ENCODE assay signal across 8 cellular contexts in the genomic region with DNA sequence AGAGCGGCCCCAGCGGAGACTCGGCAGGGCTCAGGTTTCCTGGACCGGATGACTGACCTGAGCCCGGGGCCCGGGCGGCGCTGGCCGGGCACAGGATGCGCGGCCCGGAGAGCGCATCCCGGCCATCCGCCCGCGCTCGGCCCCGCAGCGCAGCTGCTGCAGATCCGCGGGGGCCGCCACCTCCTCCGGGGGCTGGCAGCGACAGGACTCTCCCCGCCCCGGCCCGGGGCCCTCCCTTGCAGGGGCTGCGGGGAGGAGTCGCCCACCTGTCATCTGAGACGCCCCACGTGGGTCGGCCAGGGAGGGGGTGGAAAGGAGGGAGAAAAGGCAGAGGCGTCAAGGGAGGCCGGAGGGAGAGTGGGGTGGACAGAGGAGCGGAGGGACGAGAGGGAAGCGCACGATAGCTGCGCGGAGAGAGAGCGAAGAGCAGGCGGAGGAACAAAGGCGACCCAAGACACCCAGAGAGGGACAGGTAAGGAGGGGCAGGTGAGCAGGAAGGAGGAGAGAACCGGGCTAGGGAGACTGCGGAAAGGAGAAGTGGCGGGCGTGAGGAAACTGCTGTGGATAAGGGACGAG. TPM values are rescaled to one million over a fixed set of nuclear protein-coding genes. Genes with fewer than 3 reads are reported as not detected.
A peak's percentile ranks its signal among the peaks of the same experiment; 100 is the strongest.
DNase-seq lines count a peak whose midpoint lies in the region; ATAC-seq and TF ChIP-seq lines count a peak whose summit lies in the region.

No MANE protein-coding gene starts in this region.

- H3K4me3 ChIP-seq in AG04449 (ENCODE audit: low read depth, low read length) (peak overlapping the region; percentile 87), duodenal mucosa (ENCODE audit: low read depth in 1 of 2, low read length in 2 of 2) (peak overlapping the region; percentile 88 to 94), lung (peak overlapping the region; percentile 84)

- ATAC-seq in GM18517 (IDR thresholded peaks at IDR 0.05; ENCODE audit: unreplicated experiment), result peak; percentile 33
- ATAC-seq in HG03039 (IDR thresholded peaks at IDR 0.05; ENCODE audit: unreplicated experiment), result peak; percentile 41
- peak; percentile 64 for ATAC-seq in lung (ENCODE audit: insufficient read depth, low FRiP score)

- no peak for DNase-seq in AG04449 (ENCODE audit: low read depth, low spot score)
- peak; percentile 89 for DNase-seq in NCI-H2196 treated with DMSO at 0.1 percent for 48 hours (lab: John Stamatoyannopoulos, UW; ENCODE audit: unreplicated experiment)
- peak; percentile 66 for DNase-seq in activated CD4-positive, alpha-beta T cell treated with anti-CD3 and anti-CD28 coated beads for 48 hours
- DNase-seq in lung (ENCODE audit: low spot score), result peak; percentile 84
- peak; percentile 62 for DNase-seq in stimulated activated CD8-positive, alpha-beta memory T cell treated with anti-CD3 and anti-CD28 coated beads, Interleukin-12 subunit alpha, Interleukin-12 subunit beta, amount 100 ng/mL, for 1 hour (ENCODE audit: low read depth)

- H3K36me3 ChIP-seq in duodenal mucosa (ENCODE audit: control insufficient read depth in 1 of 2, insufficient read depth in 2 of 2, low read length in 2 of 2), result peaks cover 6 to 12% of the 10 kb centered on the region in 2 donors
- peaks cover 0 to 2% of the 10 kb centered on the region in 2 donors for H3K36me3 ChIP-seq in lung (ENCODE audit: control insufficient read depth in 2 of 2, insufficient read depth in 2 of 2, low read length in 2 of 2)

- H3K4me1 ChIP-seq in duodenal mucosa (ENCODE audit: control insufficient read depth in 1 of 2, insufficient read depth in 2 of 2, low read length in 2 of 2) (peaks cover 12 to 25% of the 10 kb centered on the region in 2 donors), lung (ENCODE audit: control insufficient read depth in 2 of 2, insufficient read depth in 2 of 2, low read length in 2 of 2) (peaks cover 2 to 3% of the 10 kb centered on the region in 2 donors)

- CTCF ChIA-PET in AG04449 (lab: Yijun Ruan, JAX), result interaction anchor here (0.6 to 1.6 kb wide), 2 partner anchors 22 to 238 kb away, joined by 3 to 4 read pairs; no protein-coding TSS in a partner anchor

- H3K27ac ChIP-seq in duodenal mucosa (ENCODE audit: low read depth, low read length), result peak overlapping the region; percentile 99
- peak overlapping the region; percentile 97 to 100 for H3K27ac ChIP-seq in lung (ENCODE audit: low read depth in 1 of 2, low read length in 1 of 2)

- POLR2A ChIA-PET in AG04449 (lab: Yijun Ruan, JAX), result interaction anchor here (1.0 kb wide), 2 partner anchors 54 to 195 kb away, joined by 4 read pairs; partner anchors contain the start of gene WIPI1

- TF ChIP-seq CTCF in AG04449 (IDR thresholded peaks at IDR 0.05; ENCODE audit: insufficient read depth, low read length, missing control alignments) (no peak), lung (IDR thresholded peaks at IDR 0.05; ENCODE audit: control extremely low read depth, extremely low read depth) (no peak)

- H3K9ac ChIP-seq in duodenal mucosa (ENCODE audit: low read depth in 1 of 2, low read length in 2 of 2), result peak overlapping the region; percentile 98 to 100

- H3K27me3 ChIP-seq in duodenal mucosa (ENCODE audit: control insufficient read depth in 1 of 2, insufficient read depth in 2 of 2, low read length in 2 of 2) (no peaks in the 10 kb centered on the region), lung (ENCODE audit: control insufficient read depth, insufficient read depth) (no peaks in the 10 kb centered on the region)

- no peaks in the 10 kb centered on the region for H3K9me3 ChIP-seq in duodenal mucosa (ENCODE audit: control insufficient read depth in 1 of 2, low read length in 2 of 2)
- H3K9me3 ChIP-seq in lung (ENCODE audit: control insufficient read depth in 2 of 2, insufficient read depth in 1 of 2, low read length in 1 of 2), result no peaks in the 10 kb centered on the region

- WGBS in lung, 2 donors, result 0% methylated on average over 48 to 49 of the region's 49 CpGs

RNA-seq across cellular contexts. Expression of gene PRKAR1A, which starts 0.5 kb away (rescaled TPM):
- total RNA-seq in lung, result 100 to 1,000 TPM; 377 to 422 TPM
- 100 to 1,000 TPM in 1 of 2 donors, 10 to 100 TPM in 1; 74.0 to 152 TPM for polyA plus RNA-seq in lung

RNA-seq across cellular contexts. Expression of gene WIPI1, which starts 54.5 kb away (rescaled TPM):
- 10 to 100 TPM; 31.7 to 58.5 TPM for total RNA-seq in lung
- polyA plus RNA-seq in lung, result 10 to 100 TPM; 30.4 to 51.9 TPM
